In the genomic region with DNA sequence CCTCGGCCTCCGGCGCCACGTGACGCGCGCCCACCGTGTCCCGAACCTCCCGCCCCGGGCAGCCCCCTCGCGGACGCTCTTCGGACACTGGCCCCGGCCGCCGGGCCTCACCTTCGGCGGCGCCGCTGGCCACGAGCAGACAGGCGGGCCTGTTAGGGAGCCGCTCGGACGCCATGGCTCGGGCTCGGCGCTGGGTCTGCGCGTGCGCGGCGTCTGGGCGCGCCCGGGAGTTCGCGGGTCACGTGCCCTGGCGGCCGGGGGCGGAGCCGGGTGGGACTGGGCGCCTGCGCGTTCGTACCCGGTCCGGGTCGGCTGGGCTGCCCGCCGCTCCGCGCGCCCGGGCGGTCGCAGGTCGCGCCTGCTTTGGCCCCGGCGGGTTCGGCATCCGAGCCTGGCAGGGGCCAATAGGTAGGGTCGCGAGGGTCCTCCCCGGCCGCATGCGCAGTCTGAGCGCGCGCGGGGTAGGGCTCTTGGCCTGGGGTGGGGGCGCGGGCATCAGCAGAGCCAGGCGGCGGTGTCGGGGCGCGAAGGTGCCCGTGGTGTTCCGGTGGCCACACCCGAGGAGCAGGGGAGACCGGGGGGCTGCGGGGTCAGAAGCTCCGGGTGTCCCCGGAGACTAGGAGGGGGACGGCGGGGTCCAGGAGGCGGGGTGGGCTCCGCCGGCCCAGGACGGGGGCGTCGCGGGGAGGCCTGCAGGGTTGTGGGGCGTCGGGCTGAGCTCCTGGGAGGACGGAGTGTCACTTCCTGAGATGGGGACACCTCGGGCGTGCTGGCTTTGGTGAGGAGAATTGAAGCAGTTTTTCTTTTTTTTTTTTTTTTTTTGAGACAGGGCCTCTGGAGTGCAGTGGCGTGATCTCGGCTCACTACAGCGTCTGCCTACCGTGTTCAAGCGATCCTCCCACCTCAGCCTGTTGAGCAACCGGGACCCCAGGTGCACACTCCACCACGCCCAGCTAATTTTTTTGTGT, we compare ENCODE assay signal across 8 cellular contexts. TPM values are rescaled to one million over a fixed set of nuclear protein-coding genes. Genes with fewer than 3 reads are reported as not detected.
DNase-seq lines count a peak whose midpoint lies in the region; ATAC-seq, FAIRE-seq and TF ChIP-seq lines count a peak whose summit lies in the region.

A gene with protein sequence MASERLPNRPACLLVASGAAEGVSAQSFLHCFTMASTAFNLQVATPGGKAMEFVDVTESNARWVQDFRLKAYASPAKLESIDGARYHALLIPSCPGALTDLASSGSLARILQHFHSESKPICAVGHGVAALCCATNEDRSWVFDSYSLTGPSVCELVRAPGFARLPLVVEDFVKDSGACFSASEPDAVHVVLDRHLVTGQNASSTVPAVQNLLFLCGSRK (minus strand): TSS at position 200 of the 968 bp plus-strand sequence. CDS start 25 bp downstream, at position 175.

- peaks cover 9% of the 10 kb centered on the region for H3K4me1 Mint-ChIP-seq in T-helper 1 cell treated with Interleukin-12 subunit alpha and Interleukin-12 subunit beta and Interleukin-4 antibody, amounts not matched to agents 30 μg/mL and 1 μg/mL, for 36 hours (ENCODE audit: low read depth)

- ATAC-seq in HG02763 (IDR thresholded peaks at IDR 0.05; ENCODE audit: unreplicated experiment): peak; percentile 79
- ATAC-seq in psoas muscle: peak; percentile 91 to 96 (median 94)

- H3K36me3 Mint-ChIP-seq in T-helper 1 cell treated with Interleukin-12 subunit alpha and Interleukin-12 subunit beta and Interleukin-4 antibody, amounts not matched to agents 30 μg/mL and 1 μg/mL, for 36 hours (ENCODE audit: low read depth): no peaks in the 10 kb centered on the region

- peak; percentile 54; the same call in 1 of the 2 replicates for TF ChIP-seq POLR2A in GM12891 (IDR thresholded peaks at IDR 0.05; ENCODE audit: low read depth, low read length)

- peaks cover 54% of the 10 kb centered on the region for H3K4me1 ChIP-seq in left ventricle myocardium inferior
- peaks cover 27% of the 10 kb centered on the region for H3K4me1 ChIP-seq in psoas muscle
- no peaks in the 10 kb centered on the region for H3K4me1 ChIP-seq in urinary bladder (ENCODE audit: insufficient read depth)

- peak within 1 kb of the TSS; percentile 94 for H3K4me3 ChIP-seq in left ventricle myocardium inferior
- peak within 1 kb of the TSS; percentile 98 for H3K4me3 ChIP-seq in psoas muscle
- H3K4me3 ChIP-seq in urinary bladder (ENCODE audit: low read depth, low read length): peak within 1 kb of the TSS; percentile 85

- peak; percentile 99 for FAIRE-seq in GM12891 (lab: Jason Lieb, UNC)

- peak within 1 kb of the TSS; percentile 77 for H3K27ac Mint-ChIP-seq in T-helper 1 cell treated with Interleukin-12 subunit alpha and Interleukin-12 subunit beta and Interleukin-4 antibody, amounts not matched to agents 30 μg/mL and 1 μg/mL, for 36 hours

- WGBS in psoas muscle, 3 donors: 2% methylated on average over 63 to 110 of the region's 110 CpGs
- WGBS in urinary bladder: under 1% methylated on average over 110 of the region's 110 CpGs

- peak within 1 kb of the TSS; percentile 87 for H3K27ac ChIP-seq in left ventricle myocardium inferior (replicated peaks)
- H3K27ac ChIP-seq in psoas muscle: peak within 1 kb of the TSS; percentile 81
- peak within 1 kb of the TSS; percentile 77 for H3K27ac ChIP-seq in urinary bladder (ENCODE audit: low read depth)

- peak within 1 kb of the TSS; percentile 81 for H3K4me3 Mint-ChIP-seq in T-helper 1 cell treated with Interleukin-12 subunit alpha and Interleukin-12 subunit beta and Interleukin-4 antibody, amounts not matched to agents 30 μg/mL and 1 μg/mL, for 36 hours

- no peaks in the 10 kb centered on the region for H3K9me3 ChIP-seq in left ventricle myocardium inferior (replicated peaks)
- no peaks in the 10 kb centered on the region for H3K9me3 ChIP-seq in psoas muscle

- intact Hi-C loops in left ventricle myocardium inferior (cut with micrococcal nuclease) (no loop called here), psoas muscle (cut with DNase I) (no loop called here)

- DNase-seq in GM12891 (ENCODE audit: insufficient read length, low spot score): peak; percentile 100
- peak; percentile 80 for DNase-seq in NCI-H1436 (lab: John Stamatoyannopoulos, UW)
- peak; percentile 67 for DNase-seq in amniotic epithelial cell (ENCODE audit: low read depth)
- DNase-seq in left ventricle myocardium inferior: peak; percentile 93
- DNase-seq in psoas muscle: peak; percentile 94 to 96

- no peaks in the 10 kb centered on the region for H3K27me3 Mint-ChIP-seq in T-helper 1 cell treated with Interleukin-12 subunit alpha and Interleukin-12 subunit beta and Interleukin-4 antibody, amounts not matched to agents 30 μg/mL and 1 μg/mL, for 36 hours (ENCODE audit: low read depth)

- TF ChIP-seq CTCF in left ventricle myocardium inferior (IDR thresholded peaks at IDR 0.05; ENCODE audit: borderline replicate concordance) (no peak), psoas muscle (IDR thresholded peaks at IDR 0.05) (no peak)

- peaks cover 14% of the 10 kb centered on the region for H3K36me3 ChIP-seq in left ventricle myocardium inferior
- H3K36me3 ChIP-seq in psoas muscle (ENCODE audit: insufficient read depth in 1 of 2, low read depth in 1 of 2): peaks cover 0 to 32% of the 10 kb centered on the region in 2 donors
- no peaks in the 10 kb centered on the region for H3K36me3 ChIP-seq in urinary bladder (ENCODE audit: insufficient read depth)

- H3K27me3 ChIP-seq in left ventricle myocardium inferior (ENCODE audit: low read depth): no peaks in the 10 kb centered on the region
- H3K27me3 ChIP-seq in psoas muscle (ENCODE audit: insufficient read depth in 3 of 3, low read length in 2 of 3): no peaks in the 10 kb centered on the region

- no peaks in the 10 kb centered on the region for H3K9me3 Mint-ChIP-seq in T-helper 1 cell treated with Interleukin-12 subunit alpha and Interleukin-12 subunit beta and Interleukin-4 antibody, amounts not matched to agents 30 μg/mL and 1 μg/mL, for 36 hours

TF ChIP-seq in GM12891, 5 proteins besides CTCF, POLR2A, EP300 and RAD21:
- TF ChIP-seq SPI1 (IDR thresholded peaks at IDR 0.05; ENCODE audit: low read depth, low read length) (no peak), TAF1 (IDR thresholded peaks at IDR 0.05; ENCODE audit: low read depth, low read length) (peak; percentile 61), POLR2AphosphoS5 (IDR thresholded peaks at IDR 0.05; ENCODE audit: low read depth, low read length) (peak; percentile 56; the same call in 1 of the 2 replicates), PAX5 (IDR thresholded peaks at IDR 0.05; ENCODE audit: insufficient read depth, low read length, severe bottlenecking) (no peak), POU2F2 (IDR thresholded peaks at IDR 0.05; ENCODE audit: low read depth, low read length) (no peak)
TF ChIP-seq in GM12891: peak in this region for 2.

RNA-seq across cellular contexts. Expression of the gene that starts here (rescaled TPM):
- 22.8 TPM for polyA plus RNA-seq in GM12891 (2012; ENCODE audit: low read depth, missing spikeins)
- total RNA-seq in left ventricle myocardium inferior (26.2 TPM), psoas muscle (10 to 100 TPM; 13.6 to 32.6 (median 22.2) TPM), urinary bladder (26.4 TPM)
- polyA plus RNA-seq in psoas muscle (10 to 100 TPM; 11.0 to 20.9 (median 17.7) TPM), urinary bladder (43.3 TPM)

Comparison
In these comparisons a context has a peak if more than half of its experiments do, and no peak if none do; other contexts are left out.
1. Peak in every context shown above with its lines: DNase-seq, ATAC-seq, H3K4me3 ChIP-seq and H3K27ac ChIP-seq.